ENCODE assay signal across 18 cellular contexts in the genomic region with DNA sequence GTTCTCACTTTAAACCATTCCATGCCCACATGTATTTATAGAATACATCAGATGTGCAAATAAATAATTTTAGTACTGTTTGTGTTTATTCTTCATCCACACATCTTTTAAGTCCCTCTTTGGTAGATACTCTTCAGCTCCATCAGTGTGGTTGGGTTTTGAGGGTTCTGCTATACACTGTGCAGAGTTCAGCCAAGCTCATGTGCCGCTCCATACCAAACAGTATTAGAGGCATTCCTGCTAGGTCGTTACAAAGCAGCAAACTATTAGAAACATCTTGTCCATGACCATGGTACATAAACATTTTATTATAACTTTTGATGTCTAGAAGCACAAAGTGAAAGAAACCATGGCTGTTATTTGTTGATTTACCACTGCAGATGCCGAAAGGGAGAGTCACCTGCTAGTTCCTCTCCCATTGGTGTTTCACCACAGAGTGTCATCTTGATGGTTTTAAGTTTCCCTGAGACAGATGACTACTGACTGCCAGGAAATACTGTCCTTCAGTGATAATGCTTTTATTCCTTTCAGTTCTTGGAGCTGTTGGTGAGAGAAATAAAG.
DNase-seq lines count a peak whose midpoint lies in the region; ATAC-seq and TF ChIP-seq lines count a peak whose summit lies in the region.
"Had no signal": no experiment of that assay in that cellular context is flagged by ENCODE, and none has a peak within 500 bp of the region (broad histone marks: within the 10 kb centered on the region; RNA-seq: fewer than 3 reads in every experiment).

No MANE protein-coding gene starts in this region.

- H3K4me3 ChIP-seq in mesenchymal stem cell (ENCODE audit: insufficient read depth in 1 of 2, low read depth in 1 of 2, low read length in 2 of 2) (no peak overlapping the region), uterus (no peak overlapping the region)
- H3K4me3 ChIP-seq: BLaER1 treated with 17β-estradiol and CSF1 and Interleukin-3, amounts not matched to agents 10 nM and 100 nM; SJCRH30 had no signal

- DNase-seq in Daoy (ENCODE audit: low read depth) (peak; percentile 27), KG1 (lab: John Stamatoyannopoulos, UW) (peak; percentile 33), astrocyte of the hippocampus (ENCODE audit: low read depth, low spot score) (peak; percentile 57), mesenchymal stem cell (peak; percentile 75), HEK293T (ENCODE audit: extremely low spot score) (no peak), uterus (no peak), dermis blood vessel endothelial cell (no peak), sciatic nerve (ENCODE audit: low spot score) (no peak)
- DNase-seq: activated CD4-positive, alpha-beta T cell treated with anti-CD3 and anti-CD28 coated beads, Interleukin-2, amount 10 ng/mL, durations not matched to agents 24 days and 14 days; activated naive CD4-positive, alpha-beta T cell treated with anti-CD3 and anti-CD28 coated beads, Interleukin-2, amount 50 U/mL, for 16 hours; H9; NCI-H146; NCI-H446; SJCRH30; substantia nigra; T1000 had no signal

- no peaks in the 10 kb centered on the region for H3K9me3 ChIP-seq in mesenchymal stem cell (ENCODE audit: control insufficient read depth, low read length)
- no peaks in the 10 kb centered on the region for H3K9me3 ChIP-seq in uterus
- H3K9me3 ChIP-seq: BLaER1 treated with 17β-estradiol and CSF1 and Interleukin-3, amounts not matched to agents 10 nM and 100 nM; SJCRH30 had no signal

- ATAC-seq in sciatic nerve: no peak

- no peak overlapping the region for H2BK5ac ChIP-seq in mesenchymal stem cell (ENCODE audit: low read depth, low read length, poor library complexity, severe bottlenecking)

- no peak overlapping the region for H2BK120ac ChIP-seq in mesenchymal stem cell (ENCODE audit: low read depth, low read length)

- no peak overlapping the region for H2AK5ac ChIP-seq in mesenchymal stem cell (ENCODE audit: low read length, severe bottlenecking)

- H3K4ac ChIP-seq in mesenchymal stem cell (ENCODE audit: low read depth in 1 of 2, low read length in 2 of 2): no peak overlapping the region

- no peak overlapping the region for H2AFZ ChIP-seq in mesenchymal stem cell (ENCODE audit: low read depth, low read length)

- intact Hi-C loops in uterus (cut with DNase I; ENCODE audit: low total_unique reads) (no loop called here), sciatic nerve (cut with DNase I) (no loop called here)

- no peak overlapping the region for H3K4me2 ChIP-seq in mesenchymal stem cell (ENCODE audit: low read length, poor library complexity, severe bottlenecking)
- H3K4me2 ChIP-seq: BLaER1 treated with 17β-estradiol and CSF1 and Interleukin-3, amounts not matched to agents 10 nM and 100 nM; KMS-11 had no signal

- H3K18ac ChIP-seq in mesenchymal stem cell (ENCODE audit: low read depth in 1 of 2, low read length in 2 of 2): no peak overlapping the region

- TF ChIP-seq CTCF in uterus (IDR thresholded peaks at IDR 0.05): no peak

- H4K91ac ChIP-seq in mesenchymal stem cell (ENCODE audit: low read length): no peak overlapping the region

- H3K23ac ChIP-seq in mesenchymal stem cell (ENCODE audit: low read length in 2 of 2): no peak overlapping the region

- H2BK12ac ChIP-seq in mesenchymal stem cell (ENCODE audit: low read length in 2 of 2): no peak overlapping the region

- H3K79me1 ChIP-seq in mesenchymal stem cell (replicated peaks; ENCODE audit: low read length, poor library complexity, severe bottlenecking): no peaks in the 10 kb centered on the region

- H3K4me1 ChIP-seq in mesenchymal stem cell (ENCODE audit: control insufficient read depth, insufficient read depth, low read depth, low read length) (peaks cover 4% of the 10 kb centered on the region), uterus (no peaks in the 10 kb centered on the region)
- H3K4me1 ChIP-seq: SJCRH30 had no signal

- no peak overlapping the region for H3K14ac ChIP-seq in mesenchymal stem cell (ENCODE audit: low read length in 2 of 2)

- POLR2A ChIA-PET in HEK293T (lab: Yijun Ruan, JAX): no interaction called here

- no peak overlapping the region for H2BK15ac ChIP-seq in mesenchymal stem cell (ENCODE audit: low read depth, poor library complexity, severe bottlenecking)

- H4K8ac ChIP-seq in mesenchymal stem cell (ENCODE audit: low read length): no peak overlapping the region

- no peaks in the 10 kb centered on the region for H3K27me3 ChIP-seq in mesenchymal stem cell (ENCODE audit: control insufficient read depth in 1 of 2, insufficient read depth in 1 of 2, low read length in 2 of 2)
- no peaks in the 10 kb centered on the region for H3K27me3 ChIP-seq in uterus
- H3K27me3 ChIP-seq: BLaER1 treated with 17β-estradiol and CSF1 and Interleukin-3, amounts not matched to agents 10 nM and 100 nM; SJCRH30 had no signal

- CTCF ChIA-PET in HEK293T (lab: Yijun Ruan, JAX): no interaction called here

- H3K9ac ChIP-seq in mesenchymal stem cell (ENCODE audit: low read length): no peak overlapping the region
- H3K9ac ChIP-seq: BLaER1 treated with 17β-estradiol and CSF1 and Interleukin-3, amounts not matched to agents 10 nM and 100 nM; KMS-11 had no signal

- H3K27ac ChIP-seq in mesenchymal stem cell (ENCODE audit: low read length, poor library complexity, severe bottlenecking) (peak overlapping the region; percentile 72), uterus (no peak overlapping the region)
- H3K27ac ChIP-seq: BLaER1 treated with 17β-estradiol and CSF1 and Interleukin-3, amounts not matched to agents 10 nM and 100 nM; KMS-11; SJCRH30 had no signal

- H3K36me3 ChIP-seq in mesenchymal stem cell (ENCODE audit: control insufficient read depth in 1 of 2, insufficient read depth in 2 of 2, low read depth in 1 of 2, low read length in 2 of 2): no peaks in the 10 kb centered on the region
- no peaks in the 10 kb centered on the region for H3K36me3 ChIP-seq in uterus
- H3K36me3 ChIP-seq: BLaER1 treated with 17β-estradiol and CSF1 and Interleukin-3, amounts not matched to agents 10 nM and 100 nM; SJCRH30 had no signal

- TF ChIP-seq POLR2A in uterus (IDR thresholded peaks at IDR 0.05): no peak

- WGBS in mesenchymal stem cell: 42% methylated on average over 1 of the region's 3 CpGs

TF ChIP-seq in HEK293T, 16 proteins besides CTCF, POLR2A, EP300 and RAD21:
- TF ChIP-seq FOXA1 (IDR thresholded peaks at IDR 0.05) (no peak), L3MBTL2 (conservative IDR thresholded peaks at IDR 0.05) (no peak), FOXK2 (IDR thresholded peaks at IDR 0.05) (no peak), HDGF (IDR thresholded peaks at IDR 0.05; ENCODE audit: borderline replicate concordance) (no peak), ARNT (IDR thresholded peaks at IDR 0.05) (no peak), SP1 (IDR thresholded peaks at IDR 0.05) (no peak), ZNF384 (IDR thresholded peaks at IDR 0.05) (no peak)
- TF ChIP-seq, protein P1, sequence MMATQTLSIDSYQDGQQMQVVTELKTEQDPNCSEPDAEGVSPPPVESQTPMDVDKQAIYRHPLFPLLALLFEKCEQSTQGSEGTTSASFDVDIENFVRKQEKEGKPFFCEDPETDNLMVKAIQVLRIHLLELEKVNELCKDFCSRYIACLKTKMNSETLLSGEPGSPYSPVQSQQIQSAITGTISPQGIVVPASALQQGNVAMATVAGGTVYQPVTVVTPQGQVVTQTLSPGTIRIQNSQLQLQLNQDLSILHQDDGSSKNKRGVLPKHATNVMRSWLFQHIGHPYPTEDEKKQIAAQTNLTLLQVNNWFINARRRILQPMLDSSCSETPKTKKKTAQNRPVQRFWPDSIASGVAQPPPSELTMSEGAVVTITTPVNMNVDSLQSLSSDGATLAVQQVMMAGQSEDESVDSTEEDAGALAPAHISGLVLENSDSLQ (IDR thresholded peaks at IDR 0.05): no peak

Comparison
In these comparisons a context has a peak if more than half of its experiments do, and no peak if none do; other contexts are left out.
1. DNase-seq: peak in Daoy (single experiment), KG1 (single experiment), astrocyte of the hippocampus (single experiment) and mesenchymal stem cell (single experiment); none in HEK293T (single experiment), uterus (0 of 2), dermis blood vessel endothelial cell (single experiment) and sciatic nerve (single experiment).